8 cellular contexts compared by ENCODE assay signal in genomic region chr20:2663364-2663886, GRCh38. TPM values are rescaled to one million over a fixed set of nuclear protein-coding genes. Genes with fewer than 3 reads are reported as not detected.
A peak's percentile ranks its signal among the peaks of the same experiment; 100 is the strongest.
DNase-seq lines count a peak whose midpoint lies in the region; FAIRE-seq and TF ChIP-seq lines count a peak whose summit lies in the region.

No MANE protein-coding gene starts in this region.

- H3K4me1 ChIP-seq in HAP-1, result peaks cover 10% of the 10 kb centered on the region
- H3K4me1 ChIP-seq in left ventricle myocardium inferior, result peaks cover 24% of the 10 kb centered on the region

- H3K27me3 ChIP-seq in HAP-1 (ENCODE audit: low read depth) (0 out of 2 replicates have a peak, but pooled peaks cover 3% of the 10 kb centered on the region), left ventricle myocardium inferior (ENCODE audit: low read depth) (no peaks in the 10 kb centered on the region)

- peak overlapping the region; percentile 88 for H3K27ac ChIP-seq in left ventricle myocardium inferior (replicated peaks)
- H3K27ac ChIP-seq in skin epidermis, result peak overlapping the region in 20 of 21 experiments; percentile 63 to 96 (median 87)

- FAIRE-seq in frontal cortex (lab: Jason Lieb, UNC), result no peak

- H3K36me3 ChIP-seq in HAP-1 (replicated peaks), result peaks cover 36% of the 10 kb centered on the region
- peaks cover 48% of the 10 kb centered on the region for H3K36me3 ChIP-seq in left ventricle myocardium inferior

- no peaks in the 10 kb centered on the region for H3K9me3 ChIP-seq in HAP-1
- no peaks in the 10 kb centered on the region for H3K9me3 ChIP-seq in left ventricle myocardium inferior (replicated peaks)

- TF ChIP-seq CTCF in WI38 (IDR thresholded peaks at IDR 0.05; ENCODE audit: low read depth, low read length), result no peak
- TF ChIP-seq CTCF in left ventricle myocardium inferior (IDR thresholded peaks at IDR 0.05; ENCODE audit: borderline replicate concordance), result no peak

- in situ Hi-C loops in HAP-1 (cut with MboI; ENCODE audit: low sequenced_read_pairs), result no loop called here

- DNase-seq in HAP-1 (ENCODE audit: low spot score in 2 of 2) (no peak), left ventricle myocardium inferior (no peak), frontal cortex (ENCODE audit: low spot score in 2 of 2) (no peak), NOMO-1 treated with dmso at 0.1 percent for 144 hours (lab: John Stamatoyannopoulos, UW; ENCODE audit: unreplicated experiment) (no peak), NCI-H2081 (lab: John Stamatoyannopoulos, UW) (no peak)
- DNase-seq in stimulated activated CD4-positive, alpha-beta T cell treated with anti-CD3 and anti-CD28 coated beads, Interleukin-4, amount 100 ng/mL, for 1 hour, result no peak

- intact Hi-C loops in left ventricle myocardium inferior (cut with micrococcal nuclease), result no loop called here

- H3K4me3 ChIP-seq in HAP-1 (peak overlapping the region; percentile 82), WI38 (ENCODE audit: low read depth, low read length) (peak overlapping the region; percentile 88), left ventricle myocardium inferior (peak overlapping the region; percentile 79), skin epidermis (peak overlapping the region; percentile 82 to 95 (median 93))

RNA-seq across cellular contexts. Expression of gene IDH3B, which starts 0.6 kb away (rescaled TPM):
- total RNA-seq in left ventricle myocardium inferior (220 TPM), frontal cortex (76.2 TPM)

RNA-seq across cellular contexts. Expression of gene NOP56, which starts 11.0 kb away (rescaled TPM):
- total RNA-seq in left ventricle myocardium inferior (47.3 TPM), frontal cortex (132 TPM)

RNA-seq across cellular contexts. Expression of gene EBF4, which starts 29.2 kb away (rescaled TPM):
- 4.9 TPM for total RNA-seq in left ventricle myocardium inferior
- total RNA-seq in frontal cortex, result 11.8 TPM
